Comparison of ENCODE assay signal across 19 cellular contexts in the genomic region with DNA sequence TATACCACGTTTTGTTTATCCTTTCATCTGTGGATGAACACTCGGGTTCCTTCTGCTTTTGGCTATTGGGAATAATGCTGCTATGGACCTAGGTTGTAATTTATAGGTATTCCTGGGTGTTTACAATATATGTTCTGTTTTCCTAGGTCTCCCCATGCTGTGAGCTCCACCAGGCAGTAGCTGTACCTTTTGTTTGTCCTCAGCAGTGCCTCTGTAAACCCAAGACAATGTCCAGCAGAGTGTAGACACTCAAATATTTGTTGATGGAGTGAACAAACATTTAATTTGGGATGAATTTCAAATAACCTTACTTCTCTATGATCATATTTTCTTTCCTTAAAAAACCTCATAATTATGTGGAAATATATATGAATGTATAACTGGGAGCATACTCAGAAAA.
A peak's percentile ranks its signal among the peaks of the same experiment; 100 is the strongest.
DNase-seq lines count a peak whose midpoint lies in the region; ATAC-seq, FAIRE-seq and TF ChIP-seq lines count a peak whose summit lies in the region.
"Had no signal": no experiment of that assay in that cellular context is flagged by ENCODE, and none has a peak within 500 bp of the region (broad histone marks: within the 10 kb centered on the region; RNA-seq: fewer than 3 reads in every experiment).

No MANE protein-coding gene starts in this region.

- peaks cover 2% of the 10 kb centered on the region for H3K79me2 ChIP-seq in ACC112 (ENCODE audit: control insufficient read depth, insufficient read depth, low read length, unreplicated experiment)
- no peaks in the 10 kb centered on the region for H3K79me2 ChIP-seq in astrocyte (ENCODE audit: insufficient read depth, low read length)

- H3K4me1 Mint-ChIP-seq in astrocyte (ENCODE audit: low read depth, unreplicated experiment): peaks cover 27% of the 10 kb centered on the region
- H3K4me1 Mint-ChIP-seq: CD4-positive, CD25-positive, alpha-beta regulatory T cell had no signal

- H3K4me3 ChIP-seq in A549 (no peak overlapping the region), ACC112 (ENCODE audit: low read depth, low read length) (no peak overlapping the region), astrocyte (ENCODE audit: insufficient read depth, low read depth, low read length) (no peak overlapping the region)
- H3K4me3 ChIP-seq: BLaER1 treated with 17β-estradiol and CSF1 and Interleukin-3, amounts not matched to agents 10 nM and 100 nM; HAP-1; K562 had no signal

- no peak for TF ChIP-seq RAD21 in A549 (conservative IDR thresholded peaks at IDR 0.05 in 1 of 2, IDR thresholded peaks at IDR 0.05 in 1 of 2)

- no peak for TF ChIP-seq POLR2A in A549 (IDR thresholded peaks at IDR 0.05; ENCODE audit: low read length)

- DNase-seq in A549 (ENCODE audit: low read depth in 1 of 2, low spot score in 1 of 2): no peak
- DNase-seq in NCI-H1417 treated with DMSO at 0.1 percent for 48 hours (lab: John Stamatoyannopoulos, UW): peak; percentile 1
- no peak for DNase-seq in astrocyte (ENCODE audit: low read depth)
- no peak for DNase-seq in cerebellar nuclear complex (lab: John Stamatoyannopoulos, UW)
- no peak for DNase-seq in DMS79 treated with DMSO at 0.1 percent for 48 hours (lab: John Stamatoyannopoulos, UW)
- DNase-seq: ACHN; CD4-positive, CD25-positive, alpha-beta regulatory T cell; DND-41; GDM1; HFFc6 had no signal

- H3K4me3 Mint-ChIP-seq in astrocyte (ENCODE audit: unreplicated experiment): no peak overlapping the region
- H3K4me3 Mint-ChIP-seq: CD4-positive, CD25-positive, alpha-beta regulatory T cell; HFFc6 had no signal

- H3K4me1 ChIP-seq in A549 (peaks cover 33% of the 10 kb centered on the region), ACC112 (ENCODE audit: control insufficient read depth, insufficient read depth, low read length, unreplicated experiment) (peaks cover 37% of the 10 kb centered on the region), astrocyte (ENCODE audit: insufficient read depth, low read length) (peaks cover 16% of the 10 kb centered on the region)
- H3K4me1 ChIP-seq: HAP-1 had no signal

- CTCF ChIA-PET in A549 (lab: Yijun Ruan, JAX): no interaction called here

- no peak for FAIRE-seq in A549 (lab: Jason Lieb, UNC)
- FAIRE-seq in astrocyte (lab: Jason Lieb, UNC): peak; percentile 17
- FAIRE-seq: GM12892, GM19239, H1, HTR-8/SVneo, K562 had no signal

- no peak overlapping the region for H3K9ac ChIP-seq in astrocyte (ENCODE audit: low read length)
- H3K9ac ChIP-seq: BLaER1 treated with 17β-estradiol and CSF1 and Interleukin-3, amounts not matched to agents 10 nM and 100 nM had no signal

- H3K9me3 Mint-ChIP-seq in astrocyte (ENCODE audit: unreplicated experiment): peaks cover 10% of the 10 kb centered on the region
- H3K9me3 Mint-ChIP-seq: HFFc6 had no signal

- H3K9me3 ChIP-seq in A549 (peaks cover 21% of the 10 kb centered on the region), astrocyte (ENCODE audit: insufficient read depth, low read depth, low read length) (no peaks in the 10 kb centered on the region)
- H3K9me3 ChIP-seq: BLaER1 treated with 17β-estradiol and CSF1 and Interleukin-3, amounts not matched to agents 10 nM and 100 nM; HAP-1 had no signal

- 52% methylated on average over 2 of the region's 2 CpGs for WGBS in A549 (ENCODE audit: missing lambda C conversion rate)

- no peaks in the 10 kb centered on the region for H3K27me3 Mint-ChIP-seq in astrocyte (ENCODE audit: low read depth, unreplicated experiment)
- H3K27me3 Mint-ChIP-seq: CD4-positive, CD25-positive, alpha-beta regulatory T cell had no signal

- no peak overlapping the region for H2AFZ ChIP-seq in ACC112 (ENCODE audit: low read length, unreplicated experiment)
- H2AFZ ChIP-seq in astrocyte (ENCODE audit: low read depth, low read length): no peak overlapping the region

- no peak for TF ChIP-seq EP300 in A549 (IDR thresholded peaks at IDR 0.05)

- peak overlapping the region; percentile 63 for H3K27ac Mint-ChIP-seq in astrocyte (ENCODE audit: unreplicated experiment)
- H3K27ac Mint-ChIP-seq: CD4-positive, CD25-positive, alpha-beta regulatory T cell; HFFc6 had no signal

- H3K27ac ChIP-seq in A549: peak overlapping the region; percentile 37 to 72; a peak in 4 of 6 replicates
- peak overlapping the region; percentile 100 for H3K27ac ChIP-seq in ACC112 (ENCODE audit: low read depth, low read length)
- H3K27ac ChIP-seq in astrocyte (ENCODE audit: low read depth, low read length): no peak overlapping the region
- H3K27ac ChIP-seq: BLaER1 treated with 17β-estradiol and CSF1 and Interleukin-3, amounts not matched to agents 10 nM and 100 nM had no signal

- H3K4me2 ChIP-seq in A549 (no peak overlapping the region), astrocyte (ENCODE audit: low read length) (no peak overlapping the region)
- H3K4me2 ChIP-seq: BLaER1 treated with 17β-estradiol and CSF1 and Interleukin-3, amounts not matched to agents 10 nM and 100 nM had no signal

- POLR2A ChIA-PET in A549 (lab: Yijun Ruan, JAX): no interaction called here

- no peaks in the 10 kb centered on the region for H4K20me1 ChIP-seq in astrocyte (ENCODE audit: insufficient read depth, low read length)
- H4K20me1 ChIP-seq: BLaER1 treated with 17β-estradiol and CSF1 and Interleukin-3, amounts not matched to agents 10 nM and 100 nM had no signal

- H3K36me3 ChIP-seq in ACC112 (ENCODE audit: insufficient read depth, low read length) (no peaks in the 10 kb centered on the region), astrocyte (ENCODE audit: insufficient read depth, low read length) (no peaks in the 10 kb centered on the region)
- H3K36me3 ChIP-seq: BLaER1 treated with 17β-estradiol and CSF1 and Interleukin-3, amounts not matched to agents 10 nM and 100 nM; HAP-1 had no signal

- no peak for TF ChIP-seq CTCF in A549 (IDR thresholded peaks at IDR 0.05)
- TF ChIP-seq CTCF in astrocyte (IDR thresholded peaks at IDR 0.05; ENCODE audit: insufficient read depth, low read depth, low read length): no peak

- no peaks in the 10 kb centered on the region for H3K27me3 ChIP-seq in ACC112 (ENCODE audit: insufficient read depth, low read length)
- H3K27me3 ChIP-seq in astrocyte (ENCODE audit: insufficient read depth, low read length): no peaks in the 10 kb centered on the region
- H3K27me3 ChIP-seq: BLaER1 treated with 17β-estradiol and CSF1 and Interleukin-3, amounts not matched to agents 10 nM and 100 nM had no signal

- ATAC-seq in A549: no peak
- ATAC-seq in GM21528 (IDR thresholded peaks at IDR 0.05; ENCODE audit: low FRiP score, unreplicated experiment): no peak
- ATAC-seq: K562 had no signal

- no peaks in the 10 kb centered on the region for H3K36me3 Mint-ChIP-seq in astrocyte (ENCODE audit: low read depth, unreplicated experiment)
- H3K36me3 Mint-ChIP-seq: CD4-positive, CD25-positive, alpha-beta regulatory T cell had no signal

TF ChIP-seq in A549, 52 proteins besides CTCF, POLR2A, EP300 and RAD21:
- TF ChIP-seq MAFK (IDR thresholded peaks at IDR 0.05; ENCODE audit: partially characterized antibody) (no peak), KDM1A (IDR thresholded peaks at IDR 0.05; ENCODE audit: low read depth) (no peak), NPAS2 (CRISPR knock-in tag; IDR thresholded peaks at IDR 0.05; ENCODE audit: borderline replicate concordance) (no peak), ZSCAN20 (CRISPR knock-in tag; IDR thresholded peaks at IDR 0.05) (no peak), CHD4 (IDR thresholded peaks at IDR 0.05; ENCODE audit: borderline replicate concordance) (no peak), GATA3 (IDR thresholded peaks at IDR 0.05; ENCODE audit: borderline replicate concordance) (no peak), ZNF302 (CRISPR knock-in tag; IDR thresholded peaks at IDR 0.05) (no peak), FOXS1 (CRISPR knock-in tag; IDR thresholded peaks at IDR 0.05) (no peak), MAZ (IDR thresholded peaks at IDR 0.05; ENCODE audit: borderline replicate concordance, low read depth, low read length) (no peak)
- TF ChIP-seq, protein P1, sequence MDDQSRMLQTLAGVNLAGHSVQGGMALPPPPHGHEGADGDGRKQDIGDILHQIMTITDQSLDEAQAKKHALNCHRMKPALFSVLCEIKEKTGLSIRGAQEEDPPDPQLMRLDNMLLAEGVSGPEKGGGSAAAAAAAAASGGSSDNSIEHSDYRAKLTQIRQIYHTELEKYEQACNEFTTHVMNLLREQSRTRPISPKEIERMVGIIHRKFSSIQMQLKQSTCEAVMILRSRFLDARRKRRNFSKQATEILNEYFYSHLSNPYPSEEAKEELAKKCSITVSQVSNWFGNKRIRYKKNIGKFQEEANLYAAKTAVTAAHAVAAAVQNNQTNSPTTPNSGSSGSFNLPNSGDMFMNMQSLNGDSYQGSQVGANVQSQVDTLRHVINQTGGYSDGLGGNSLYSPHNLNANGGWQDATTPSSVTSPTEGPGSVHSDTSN (IDR thresholded peaks at IDR 0.05): no peak
- TF ChIP-seq, protein P2, sequence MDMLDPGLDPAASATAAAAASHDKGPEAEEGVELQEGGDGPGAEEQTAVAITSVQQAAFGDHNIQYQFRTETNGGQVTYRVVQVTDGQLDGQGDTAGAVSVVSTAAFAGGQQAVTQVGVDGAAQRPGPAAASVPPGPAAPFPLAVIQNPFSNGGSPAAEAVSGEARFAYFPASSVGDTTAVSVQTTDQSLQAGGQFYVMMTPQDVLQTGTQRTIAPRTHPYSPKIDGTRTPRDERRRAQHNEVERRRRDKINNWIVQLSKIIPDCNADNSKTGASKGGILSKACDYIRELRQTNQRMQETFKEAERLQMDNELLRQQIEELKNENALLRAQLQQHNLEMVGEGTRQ (IDR thresholded peaks at IDR 0.05): no peak
